In the genomic region with DNA sequence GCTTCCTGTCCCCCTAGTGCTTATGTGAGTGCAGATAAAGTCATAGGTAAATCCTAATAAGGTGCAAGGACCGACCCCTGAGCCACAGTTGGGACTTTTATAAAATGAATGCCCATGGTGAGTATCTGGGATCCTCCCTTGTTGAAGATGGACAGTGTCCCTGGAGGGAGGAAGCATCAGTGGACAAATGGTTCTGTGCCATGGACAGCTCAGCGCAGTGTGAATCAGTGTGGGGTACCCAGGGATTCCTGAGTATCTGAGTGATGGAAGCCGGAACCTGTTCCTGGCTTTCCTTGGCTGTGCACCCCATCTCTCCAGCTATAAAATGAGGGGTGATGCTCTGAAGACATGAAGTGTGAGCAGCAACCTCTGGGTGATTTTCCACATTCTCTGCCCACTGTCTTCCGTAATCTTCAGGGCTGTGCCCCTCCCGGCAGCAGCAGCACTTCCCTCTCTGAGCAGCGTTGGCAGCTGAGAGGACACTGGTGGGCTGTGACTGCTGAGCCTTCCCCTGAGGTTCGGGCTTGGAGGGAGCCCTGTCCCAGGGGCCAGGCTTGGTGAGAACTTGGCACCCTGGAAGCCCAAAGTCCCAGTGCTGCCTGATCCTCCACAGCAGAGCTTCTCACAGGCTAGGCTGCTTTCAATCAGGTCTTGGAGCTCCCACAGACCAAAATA, we compare ENCODE assay signal across 27 cellular contexts. TPM values are rescaled to one million over a fixed set of nuclear protein-coding genes. Genes with fewer than 3 reads are reported as not detected.
A peak's percentile ranks its signal among the peaks of the same experiment; 100 is the strongest.
DNase-seq lines count a peak whose midpoint lies in the region; ATAC-seq and TF ChIP-seq lines count a peak whose summit lies in the region.
"Had no signal": no experiment of that assay in that cellular context is flagged by ENCODE, and none has a peak within 500 bp of the region (broad histone marks: within the 10 kb centered on the region; RNA-seq: fewer than 3 reads in every experiment).

No MANE protein-coding gene starts in this region.

- peaks cover 5% of the 10 kb centered on the region for H3K36me3 Mint-ChIP-seq in osteocyte (ENCODE audit: unreplicated experiment)

- no peaks in the 10 kb centered on the region for H3K4me1 Mint-ChIP-seq in osteocyte (ENCODE audit: unreplicated experiment)

- intact Hi-C loops in body of pancreas (cut with DNase I) (no loop called here), breast epithelium (cut with DNase I; ENCODE audit: low total_unique reads) (no loop called here)

- H3K4me3 ChIP-seq in body of pancreas: no peak overlapping the region
- H3K4me3 ChIP-seq in breast epithelium: no peak overlapping the region
- H3K4me3 ChIP-seq: dorsolateral prefrontal cortex, GM23248, right atrium auricular region, tibial artery had no signal

- no peaks in the 10 kb centered on the region for H3K27me3 Mint-ChIP-seq in osteocyte (ENCODE audit: unreplicated experiment)

- 83 to 88% methylated on average over 7 of the region's 7 CpGs for whole genome bisulfite sequencing in body of pancreas, 2 donors

- no peak for TF ChIP-seq CTCF in osteocyte (IDR thresholded peaks at IDR 0.05)
- TF ChIP-seq CTCF in body of pancreas (IDR thresholded peaks at IDR 0.05): no peak
- no peak for TF ChIP-seq CTCF in breast epithelium (IDR thresholded peaks at IDR 0.05)
- TF ChIP-seq CTCF in GM13977 (IDR thresholded peaks at IDR 0.05; ENCODE audit: extremely low read depth, insufficient read depth, missing control alignments): no peak

- H3K36me3 ChIP-seq in KOPT-K1 (ENCODE audit: insufficient read depth, low read length): no peaks in the 10 kb centered on the region
- no peaks in the 10 kb centered on the region for H3K36me3 ChIP-seq in body of pancreas (replicated peaks in 1 of 2; ENCODE audit: insufficient read depth in 1 of 2, low read depth in 2 of 2)
- no peaks in the 10 kb centered on the region for H3K36me3 ChIP-seq in breast epithelium
- H3K36me3 ChIP-seq: right atrium auricular region, tibial artery had no signal

- H3K9me3 ChIP-seq in KOPT-K1 (ENCODE audit: insufficient read depth, low read length, poor library complexity, severe bottlenecking): no peaks in the 10 kb centered on the region
- H3K9me3 ChIP-seq in body of pancreas: no peaks in the 10 kb centered on the region
- H3K9me3 ChIP-seq in breast epithelium: no peaks in the 10 kb centered on the region
- H3K9me3 ChIP-seq: right atrium auricular region, tibial artery had no signal

- H3K27me3 ChIP-seq in body of pancreas (no peaks in the 10 kb centered on the region), breast epithelium (no peaks in the 10 kb centered on the region)
- H3K27me3 ChIP-seq: dorsolateral prefrontal cortex, right atrium auricular region, tibial artery had no signal

- H3K4me1 ChIP-seq in body of pancreas (no peaks in the 10 kb centered on the region), breast epithelium (no peaks in the 10 kb centered on the region)
- H3K4me1 ChIP-seq: parathyroid adenoma, right atrium auricular region, tibial artery had no signal

- in situ Hi-C loops in GM13977 (cut with MboI; ENCODE audit: low pct_unique_long_range_greater_than_20kb, low sequenced_read_pairs, unreplicated experiment): loop anchor here (10.0 kb wide), 2 partner anchors 47 to 207 kb away; no protein-coding TSS in a partner anchor

- peak; percentile 13 for ATAC-seq in esophagus mucosa
- no peak for ATAC-seq in body of pancreas

- TF ChIP-seq POLR2A in body of pancreas (IDR thresholded peaks at IDR 0.05) (no peak), breast epithelium (IDR thresholded peaks at IDR 0.05) (no peak)

- no peak overlapping the region for H3K4me3 Mint-ChIP-seq in osteocyte (ENCODE audit: unreplicated experiment)
- H3K4me3 Mint-ChIP-seq: activated CD4-positive, alpha-beta memory T cell treated with anti-CD3 and anti-CD28 coated beads, Interleukin-2, amount 10 ng/mL, durations not matched to agents 7 days and 5 days; mesothelial cell of epicardium had no signal

- H3K9me3 Mint-ChIP-seq in osteocyte (ENCODE audit: unreplicated experiment): no peaks in the 10 kb centered on the region
- H3K9me3 Mint-ChIP-seq: activated CD4-positive, alpha-beta memory T cell treated with anti-CD3 and anti-CD28 coated beads, Interleukin-2, amount 10 ng/mL, durations not matched to agents 7 days and 5 days; mesothelial cell of epicardium had no signal

- peak; percentile 60 for DNase-seq in CD1c-positive myeloid dendritic cell (ENCODE audit: extremely low spot score)
- peak; percentile 68 for DNase-seq in osteocyte (ENCODE audit: extremely low spot score, unreplicated experiment)
- no peak for DNase-seq in dermis blood vessel endothelial cell
- no peak for DNase-seq in body of pancreas
- no peak for DNase-seq in breast epithelium (ENCODE audit: low spot score in 2 of 2)
- DNase-seq in GM13977 (ENCODE audit: low spot score): no peak
- DNase-seq: activated CD4-positive, alpha-beta memory T cell treated with anti-CD3 and anti-CD28 coated beads, Interleukin-2, amount 10 ng/mL, durations not matched to agents 7 days and 5 days; activated naive CD4-positive, alpha-beta T cell treated with Interleukin-2 at 50 U/mL for 16 hours; activated T-cell treated with anti-CD3 and anti-CD28 coated beads, Interleukin-2, amount 50 U/mL, for 48 hours; aorta; caudate nucleus; DMS153; dorsolateral prefrontal cortex; GM23248; head of caudate nucleus; NCI-H1417; NCI-H446; NCI-H82; Right ventricle myocardium superior; stimulated activated CD4-positive, alpha-beta T cell treated with anti-CD3 and anti-CD28 coated beads, Interleukin-4, amount 100 ng/mL, for 1 hour; stimulated activated naive CD4-positive, alpha-beta T cell treated with Interleukin-2 at 50 U/mL for 16 hours; tibial artery had no signal

- H3K27ac Mint-ChIP-seq in osteocyte (ENCODE audit: unreplicated experiment): no peak overlapping the region
- H3K27ac Mint-ChIP-seq: activated CD4-positive, alpha-beta memory T cell treated with anti-CD3 and anti-CD28 coated beads, Interleukin-2, amount 10 ng/mL, durations not matched to agents 7 days and 5 days; mesothelial cell of epicardium had no signal

- peak overlapping the region; percentile 28 for H3K27ac ChIP-seq in KOPT-K1 (ENCODE audit: low read depth, low read length, poor library complexity, severe bottlenecking)
- H3K27ac ChIP-seq in body of pancreas: no peak overlapping the region
- H3K27ac ChIP-seq in breast epithelium: no peak overlapping the region
- H3K27ac ChIP-seq: dorsolateral prefrontal cortex, GM23248, parathyroid adenoma, right atrium auricular region, tibial artery had no signal

RNA-seq across cellular contexts. Expression of gene VCPKMT, which starts 25.0 kb away (rescaled TPM):
- total RNA-seq in esophagus mucosa (5.3 TPM), osteocyte (10.1 and 12.2 TPM in 2 replicates), dermis blood vessel endothelial cell (4.2 and 5.3 TPM in 2 replicates), body of pancreas (1 to 10 TPM; 2.0 to 4.2 TPM), breast epithelium (1 to 10 TPM; 5.0 to 8.5 (median 8.3) TPM)

Comparison
In these comparisons a context has a peak if more than half of its experiments do, and no peak if none do; other contexts are left out.
1. DNase-seq: peak in CD1c-positive myeloid dendritic cell (single experiment) and osteocyte (single experiment); none in dermis blood vessel endothelial cell (single experiment), body of pancreas (0 of 4), breast epithelium (0 of 2) and GM13977 (single experiment).